ENCODE assay signal across 14 cellular contexts in genomic region chr1:248656797-248657196, GRCh38. TPM values are rescaled to one million over a fixed set of nuclear protein-coding genes. Genes with fewer than 3 reads are reported as not detected.
DNase-seq lines count a peak whose midpoint lies in the region; ATAC-seq, FAIRE-seq and TF ChIP-seq lines count a peak whose summit lies in the region.
"Not testable (repeated sequence)": the region's sequence is repeated elsewhere in the genome, so short reads cannot be mapped to it uniquely, and the experiment has no call there.
"Had no signal": no experiment of that assay in that cellular context is flagged by ENCODE, and none has a peak within 500 bp of the region (broad histone marks: within the 10 kb centered on the region; RNA-seq: fewer than 3 reads in every experiment).

No MANE protein-coding gene starts in this region.

- peak; percentile 53 for ATAC-seq in GM18867 (IDR thresholded peaks at IDR 0.05; ENCODE audit: unreplicated experiment)
- peak; percentile 45 for ATAC-seq in GM19351 (IDR thresholded peaks at IDR 0.05; ENCODE audit: unreplicated experiment)
- ATAC-seq in GM21447 (IDR thresholded peaks at IDR 0.05; ENCODE audit: unreplicated experiment), result peak; percentile 74
- peak; percentile 39 for ATAC-seq in GM21825 (IDR thresholded peaks at IDR 0.05; ENCODE audit: unreplicated experiment)
- ATAC-seq in HG02852 (IDR thresholded peaks at IDR 0.05; ENCODE audit: unreplicated experiment), result peak; percentile 70
- ATAC-seq in HG03159 (IDR thresholded peaks at IDR 0.05; ENCODE audit: unreplicated experiment), result peak; percentile 49
- ATAC-seq in GM12878, result peak; percentile 87

- in situ Hi-C loops in GM12878 (cut with MboI), result not testable (repeated sequence)

- peak overlapping the region; percentile 12; the same call in 1 of the 2 replicates for H2AFZ ChIP-seq in GM12878 (ENCODE audit: control insufficient read depth, low read depth, low read length)

- TF ChIP-seq CTCF in GM12878 (IDR thresholded peaks at IDR 0.05 in 2 of 3, conservative IDR thresholded peaks at IDR 0.05 in 1 of 3; ENCODE audit: control insufficient read depth in 2 of 3, extremely low read depth in 1 of 3, insufficient read depth in 1 of 3, low read depth in 3 of 3, low read length in 3 of 3), result not testable (repeated sequence)

- not testable (repeated sequence) for TF ChIP-seq POLR2A in GM12892 (IDR thresholded peaks at IDR 0.05; ENCODE audit: low read depth, low read length); GM12878 (IDR thresholded peaks at IDR 0.05; ENCODE audit: low read depth, low read length)

- H3K36me3 ChIP-seq in GM12878 (ENCODE audit: control insufficient read depth in 2 of 2, insufficient read depth in 2 of 2, low read length in 1 of 2), result not testable (repeated sequence)

- intact Hi-C loops in GM12878 (cut with micrococcal nuclease; ENCODE audit: unreplicated experiment), result not testable (repeated sequence)

- TF ChIP-seq EP300 in GM12878 (IDR thresholded peaks at IDR 0.05; ENCODE audit: borderline replicate concordance in 1 of 2, control insufficient read depth in 1 of 2, low read depth in 2 of 2, low read length in 2 of 2), result not testable (repeated sequence)

- not testable (repeated sequence) for H3K9me3 ChIP-seq in GM12878 (replicated peaks; ENCODE audit: control insufficient read depth, insufficient read depth, low read length)

- not testable (repeated sequence) for H3K27me3 ChIP-seq in GM12878 (replicated peaks in 1 of 2; ENCODE audit: control insufficient read depth in 2 of 2, insufficient read depth in 2 of 2, low read length in 1 of 2)

- H3K9ac ChIP-seq in GM12878 (ENCODE audit: control insufficient read depth, insufficient read depth, low read length), result not testable (repeated sequence)

- FAIRE-seq in GM12892 (lab: Jason Lieb, UNC), result peak; percentile 74
- FAIRE-seq in GM12878 (lab: Jason Lieb, UNC), result not testable (repeated sequence)

- CTCF ChIA-PET in GM12878 (lab: Yijun Ruan, JAX), result not testable (repeated sequence)

- not testable (repeated sequence) for BruUV-seq in GM12878 (replicated peaks; lab: Mats Ljungman, UMichigan)

- not testable (repeated sequence) for H4K20me1 ChIP-seq in GM12878 (ENCODE audit: control insufficient read depth, insufficient read depth)

- TF ChIP-seq RAD21 in GM12878 (IDR thresholded peaks at IDR 0.05; ENCODE audit: insufficient read depth, low read depth, low read length), result not testable (repeated sequence)

- POLR2A ChIA-PET in GM12878 (lab: Charles Lee), result not testable (repeated sequence)

- peak overlapping the region; percentile 42 for H3K27ac ChIP-seq in GM12878 (ENCODE audit: control insufficient read depth, insufficient read depth)

- whole genome bisulfite sequencing in GM12878 (ENCODE audit: insufficient coverage, insufficient replicate concordance, low lambda C conversion rate, missing lambda C conversion rate), result 25% methylated on average over 6 of the region's 6 CpGs

- not testable (repeated sequence) for H3K79me2 ChIP-seq in GM12878 (ENCODE audit: control insufficient read depth, insufficient read depth, low read length)

- not testable (repeated sequence) for H3K4me1 ChIP-seq in GM12878 (ENCODE audit: control insufficient read depth, insufficient read depth, low read length)

- RAD21 ChIA-PET in GM12878 (lab: Charles Lee; ENCODE audit: unreplicated experiment), result interaction anchor here (0.6 to 1.0 kb wide), 3 partner anchors 29 to 222 kb away, joined by 3 to 8 read pairs (median 4); no protein-coding TSS in a partner anchor

- H3K4me3 ChIP-seq in GM12878, result not testable (repeated sequence)

- SMC1A ChIA-PET in GM12878 (lab: Charles Lee; ENCODE audit: uncharacterized antibody, unreplicated experiment), result interaction anchor here (0.9 kb wide), 1 partner anchor 222 kb away, joined by 3 read pairs; no protein-coding TSS in a partner anchor

- not testable (repeated sequence) for DNase-seq in GM12892 (ENCODE audit: insufficient read length)
- DNase-seq in GM12878 (ENCODE audit: low read depth, low spot score), result peak; percentile 24

- peak overlapping the region; percentile 25; the same call in 1 of the 2 replicates for H3K4me2 ChIP-seq in GM12878 (ENCODE audit: control insufficient read depth, insufficient read depth)

RNA-seq across cellular contexts. Expression of gene OR2T27, which starts 1.5 kb away (rescaled TPM):
- polyA plus RNA-seq in GM12892 (2012; ENCODE audit: missing spikeins), result not detected
- total RNA-seq in GM12878 (2013; cell fraction: nucleolus; rRNA removed), result 48.2 and 48.6 TPM in 2 replicates
- total RNA-seq in GM12878 (2014; rRNA removed) (0.23 and 0.71 TPM in 2 replicates), GM12878 (2014; rRNA removed; fragmentation: Illumina TruSeq; extraction: Trizol) (0.22 and 0.32 TPM in 2 replicates), GM12878 (2021) (0.33 and 0.48 TPM in 2 replicates)
- not detected for polyA plus RNA-seq in GM12878 (2011; ENCODE audit: low read depth)
- polyA plus RNA-seq in GM12878 (2011; rRNA removed) (0.18 TPM in 1 of 2 replicates, not detected in the other), GM12878 (2014; fragmentation: Illumina TruSeq; extraction: Trizol) (not detected in 2 replicates), GM12878 (2014; fragmentation: Nextera tagmentation; extraction: Ambion mirVana) (under 1 TPM in 1 of 2 experiments, not detected in 1; 0.13 TPM), GM12878 (2014; rRNA removed) (0.17 TPM in 1 of 2 replicates, not detected in the other), GM12878 (2016; fragmentation: Nextera tagmentation; extraction: Ambion mirVana) (under 1 TPM in 1 of 2 experiments, not detected in 1; 0.24 TPM)
- 0.21 TPM in 1 of 2 replicates, not detected in the other for polyA plus RNA-seq in GM12878 (2011; cell fraction: cytosol; rRNA removed)
- 0.92 and 2.5 TPM in 2 replicates for polyA plus RNA-seq in GM12878 (2011; cell fraction: nucleus; rRNA removed)
- polyA plus RNA-seq in GM12878 (2012), result not detected in 2 replicates
- 14.0 TPM in 2 replicates for polyA minus RNA-seq in GM12878 (2011; rRNA and poly(A)+ RNA removed)
- not detected in 2 replicates for polyA minus RNA-seq in GM12878 (2011; cell fraction: cytosol; rRNA and poly(A)+ RNA removed)
- polyA minus RNA-seq in GM12878 (2011; cell fraction: nucleus; rRNA and poly(A)+ RNA removed), result 12.2 and 18.3 TPM in 2 replicates
- total RNA-seq: CD4-positive, CD25-positive, alpha-beta regulatory T cell; G401; H9; LHCN-M2; RPMI7951; T-helper 2 cell treated with Interferon-gamma antibody and Interleukin-4, amounts not matched to agents 100 ng/mL and 5 ng/mL, for 36 hours had no signal
- polyA plus RNA-seq: CD4-positive, CD25-positive, alpha-beta regulatory T cell had no signal

RNA-seq across cellular contexts. Expression of gene OR2T35, which starts 11.7 kb away (rescaled TPM):
- polyA plus RNA-seq in GM12892 (2012; ENCODE audit: missing spikeins), result 0.23 TPM
- total RNA-seq in GM12878 (2013; cell fraction: nucleolus; rRNA removed), result 40.5 and 47.9 TPM in 2 replicates
- total RNA-seq in GM12878 (2014; rRNA removed), result 0.22 and 0.68 TPM in 2 replicates
- total RNA-seq in GM12878 (2014; rRNA removed; fragmentation: Illumina TruSeq; extraction: Trizol), result 0.89 and 0.97 TPM in 2 replicates
- total RNA-seq in GM12878 (2021), result 0.49 and 0.66 TPM in 2 replicates
- polyA plus RNA-seq in GM12878 (2011; ENCODE audit: low read depth), result 0.39 TPM
- 0.54 and 0.61 TPM in 2 replicates for polyA plus RNA-seq in GM12878 (2011; rRNA removed)
- 0.07 TPM in 1 of 2 replicates, not detected in the other for polyA plus RNA-seq in GM12878 (2011; cell fraction: cytosol; rRNA removed)
- 14.6 and 14.8 TPM in 2 replicates for polyA plus RNA-seq in GM12878 (2011; cell fraction: nucleus; rRNA removed)
- polyA plus RNA-seq in GM12878 (2012), result 0.07 TPM in 1 of 2 replicates, not detected in the other
- polyA plus RNA-seq in GM12878 (2014; fragmentation: Illumina TruSeq; extraction: Trizol), result not detected in 2 replicates
- under 1 TPM in 1 of 2 experiments, not detected in 1; 0.03 TPM for polyA plus RNA-seq in GM12878 (2014; fragmentation: Nextera tagmentation; extraction: Ambion mirVana)
- polyA plus RNA-seq in GM12878 (2014; rRNA removed), result 0.08 and 0.15 TPM in 2 replicates
- polyA plus RNA-seq in GM12878 (2016; fragmentation: Nextera tagmentation; extraction: Ambion mirVana), result under 1 TPM; 0.10 to 0.28 TPM
- 97.2 and 229 TPM in 2 replicates for polyA minus RNA-seq in GM12878 (2011; rRNA and poly(A)+ RNA removed)
- 1.5 TPM in 1 of 2 replicates, not detected in the other for polyA minus RNA-seq in GM12878 (2011; cell fraction: cytosol; rRNA and poly(A)+ RNA removed)
- 88.9 and 146 TPM in 2 replicates for polyA minus RNA-seq in GM12878 (2011; cell fraction: nucleus; rRNA and poly(A)+ RNA removed)
- total RNA-seq: CD4-positive, CD25-positive, alpha-beta regulatory T cell; G401; H9; LHCN-M2; RPMI7951; T-helper 2 cell treated with Interferon-gamma antibody and Interleukin-4, amounts not matched to agents 100 ng/mL and 5 ng/mL, for 36 hours had no signal
- polyA plus RNA-seq: CD4-positive, CD25-positive, alpha-beta regulatory T cell had no signal

RNA-seq across cellular contexts. Expression of gene OR2T11, which starts 21.9 kb away (rescaled TPM):
- polyA plus RNA-seq in GM12892 (2012; ENCODE audit: missing spikeins), result 0.19 TPM
- total RNA-seq in GM12878 (2013; cell fraction: nucleolus; rRNA removed), result not detected in 2 replicates
- not detected in 2 replicates for total RNA-seq in GM12878 (2014; rRNA removed)
- not detected in 2 replicates for total RNA-seq in GM12878 (2014; rRNA removed; fragmentation: Illumina TruSeq; extraction: Trizol)
- not detected in 2 replicates for total RNA-seq in GM12878 (2021)
- not detected for polyA plus RNA-seq in GM12878 (2011; ENCODE audit: low read depth)
- not detected in 2 replicates for polyA plus RNA-seq in GM12878 (2011; rRNA removed)
- polyA plus RNA-seq in GM12878 (2011; cell fraction: cytosol; rRNA removed), result not detected in 2 replicates
- polyA plus RNA-seq in GM12878 (2011; cell fraction: nucleus; rRNA removed), result not detected in 2 replicates
- polyA plus RNA-seq in GM12878 (2012), result not detected in 2 replicates
- not detected in 2 replicates for polyA plus RNA-seq in GM12878 (2014; fragmentation: Illumina TruSeq; extraction: Trizol)
- polyA plus RNA-seq in GM12878 (2014; fragmentation: Nextera tagmentation; extraction: Ambion mirVana), result not detected
- not detected in 2 replicates for polyA plus RNA-seq in GM12878 (2014; rRNA removed)
- not detected for polyA plus RNA-seq in GM12878 (2016; fragmentation: Nextera tagmentation; extraction: Ambion mirVana)
- polyA minus RNA-seq in GM12878 (2011; rRNA and poly(A)+ RNA removed), result not detected in 2 replicates
- not detected in 2 replicates for polyA minus RNA-seq in GM12878 (2011; cell fraction: cytosol; rRNA and poly(A)+ RNA removed)
- polyA minus RNA-seq in GM12878 (2011; cell fraction: nucleus; rRNA and poly(A)+ RNA removed), result not detected in 2 replicates
- total RNA-seq: CD4-positive, CD25-positive, alpha-beta regulatory T cell; G401; H9; LHCN-M2; RPMI7951; T-helper 2 cell treated with Interferon-gamma antibody and Interleukin-4, amounts not matched to agents 100 ng/mL and 5 ng/mL, for 36 hours had no signal
- polyA plus RNA-seq: CD4-positive, CD25-positive, alpha-beta regulatory T cell had no signal

RNA-seq across cellular contexts. Expression of gene OR14I1, which starts 45.8 kb away (rescaled TPM):
- not detected for polyA plus RNA-seq in GM12892 (2012; ENCODE audit: missing spikeins)
- 1.0 and 1.5 TPM in 2 replicates for total RNA-seq in GM12878 (2013; cell fraction: nucleolus; rRNA removed)
- total RNA-seq in GM12878 (2014; rRNA removed) (0.62 and 0.65 TPM in 2 replicates), GM12878 (2014; rRNA removed; fragmentation: Illumina TruSeq; extraction: Trizol) (0.41 and 0.49 TPM in 2 replicates), GM12878 (2021) (0.37 and 1.1 TPM in 2 replicates)
- polyA plus RNA-seq in GM12878 (2011; ENCODE audit: low read depth), result not detected
- polyA plus RNA-seq in GM12878 (2011; rRNA removed) (0.65 and 0.90 TPM in 2 replicates), GM12878 (2014; fragmentation: Illumina TruSeq; extraction: Trizol) (1.0 and 3.1 TPM in 2 replicates), GM12878 (2014; fragmentation: Nextera tagmentation; extraction: Ambion mirVana) (1 to 10 TPM in 1 of 2 experiments, under 1 TPM in 1; 0.68 to 1.5 TPM), GM12878 (2014; rRNA removed) (0.20 and 1.0 TPM in 2 replicates), GM12878 (2016; fragmentation: Nextera tagmentation; extraction: Ambion mirVana) (under 1 TPM; 0.21 to 0.66 TPM)
- polyA plus RNA-seq in GM12878 (2011; cell fraction: cytosol; rRNA removed), result 0.92 and 0.99 TPM in 2 replicates
- polyA plus RNA-seq in GM12878 (2011; cell fraction: nucleus; rRNA removed), result 0.13 and 0.41 TPM in 2 replicates
- polyA plus RNA-seq in GM12878 (2012), result 0.17 and 0.18 TPM in 2 replicates
- 0.51 and 1.3 TPM in 2 replicates for polyA minus RNA-seq in GM12878 (2011; rRNA and poly(A)+ RNA removed)
- polyA minus RNA-seq in GM12878 (2011; cell fraction: cytosol; rRNA and poly(A)+ RNA removed), result not detected in 2 replicates
- not detected in 2 replicates for polyA minus RNA-seq in GM12878 (2011; cell fraction: nucleus; rRNA and poly(A)+ RNA removed)
- total RNA-seq: CD4-positive, CD25-positive, alpha-beta regulatory T cell; G401; H9; LHCN-M2; RPMI7951; T-helper 2 cell treated with Interferon-gamma antibody and Interleukin-4, amounts not matched to agents 100 ng/mL and 5 ng/mL, for 36 hours had no signal
- polyA plus RNA-seq: CD4-positive, CD25-positive, alpha-beta regulatory T cell had no signal

RNA-seq across cellular contexts. Expression of gene OR2T10, which starts 59.3 kb away (rescaled TPM):
- 0.23 TPM for polyA plus RNA-seq in GM12892 (2012; ENCODE audit: missing spikeins)
- not detected in 2 replicates for total RNA-seq in GM12878 (2013; cell fraction: nucleolus; rRNA removed)
- total RNA-seq in GM12878 (2014; rRNA removed) (not detected in 2 replicates), GM12878 (2014; rRNA removed; fragmentation: Illumina TruSeq; extraction: Trizol) (not detected in 2 replicates), GM12878 (2021) (not detected in 2 replicates)
- not detected for polyA plus RNA-seq in GM12878 (2011; ENCODE audit: low read depth)
- polyA plus RNA-seq in GM12878 (2011; rRNA removed) (not detected in 2 replicates), GM12878 (2014; fragmentation: Illumina TruSeq; extraction: Trizol) (not detected in 2 replicates), GM12878 (2014; fragmentation: Nextera tagmentation; extraction: Ambion mirVana) (not detected), GM12878 (2014; rRNA removed) (not detected in 2 replicates), GM12878 (2016; fragmentation: Nextera tagmentation; extraction: Ambion mirVana) (not detected)
- not detected in 2 replicates for polyA plus RNA-seq in GM12878 (2011; cell fraction: cytosol; rRNA removed)
- not detected in 2 replicates for polyA plus RNA-seq in GM12878 (2011; cell fraction: nucleus; rRNA removed)
- not detected in 2 replicates for polyA plus RNA-seq in GM12878 (2012)
- not detected in 2 replicates for polyA minus RNA-seq in GM12878 (2011; rRNA and poly(A)+ RNA removed)
- not detected in 2 replicates for polyA minus RNA-seq in GM12878 (2011; cell fraction: cytosol; rRNA and poly(A)+ RNA removed)
- polyA minus RNA-seq in GM12878 (2011; cell fraction: nucleus; rRNA and poly(A)+ RNA removed), result not detected in 2 replicates
- total RNA-seq: CD4-positive, CD25-positive, alpha-beta regulatory T cell; G401; H9; LHCN-M2; RPMI7951; T-helper 2 cell treated with Interferon-gamma antibody and Interleukin-4, amounts not matched to agents 100 ng/mL and 5 ng/mL, for 36 hours had no signal
- polyA plus RNA-seq: CD4-positive, CD25-positive, alpha-beta regulatory T cell had no signal
